In the genomic region with DNA sequence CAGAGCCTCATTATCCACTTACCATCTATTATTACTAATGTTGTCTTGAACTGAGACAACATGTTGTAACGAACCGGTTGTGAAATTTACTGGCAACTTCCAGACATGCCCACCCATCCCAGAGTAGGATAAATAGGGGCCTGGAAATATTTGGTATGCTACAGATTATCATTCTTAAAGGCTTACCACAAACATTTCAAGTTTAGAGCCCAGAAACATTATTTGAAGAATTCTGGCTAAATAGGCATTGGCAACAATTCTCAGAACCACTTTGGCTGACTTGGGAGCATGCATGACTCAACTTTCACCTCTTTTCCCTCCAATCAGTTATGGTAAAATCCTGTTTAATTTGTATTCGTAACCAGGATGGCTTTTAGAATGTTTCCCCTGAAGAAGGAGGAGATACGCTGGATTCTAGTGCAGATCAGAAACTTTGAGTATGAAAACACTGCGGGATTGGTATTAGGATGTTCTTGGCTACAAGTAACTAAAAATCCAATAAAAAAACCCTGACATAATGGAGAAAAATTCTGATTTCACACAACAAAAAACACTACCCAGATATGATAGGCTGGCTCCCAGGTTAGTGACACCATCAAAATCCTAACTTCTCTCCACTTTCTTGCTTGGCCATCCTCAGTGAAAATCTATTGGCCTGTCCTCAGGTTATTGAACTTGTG, we compare ENCODE assay signal across 1 cellular context.
TF ChIP-seq lines count a peak whose summit lies in the region.

No MANE protein-coding gene starts in this region.

TF ChIP-seq in GM23338, 12 proteins besides CTCF, POLR2A, EP300 and RAD21:
- no peak for TF ChIP-seq ZNF462 (CRISPR knock-in tag; IDR thresholded peaks at IDR 0.05)
- no peak for TF ChIP-seq NANOG (IDR thresholded peaks at IDR 0.05; ENCODE audit: borderline replicate concordance)
- TF ChIP-seq, protein P1, sequence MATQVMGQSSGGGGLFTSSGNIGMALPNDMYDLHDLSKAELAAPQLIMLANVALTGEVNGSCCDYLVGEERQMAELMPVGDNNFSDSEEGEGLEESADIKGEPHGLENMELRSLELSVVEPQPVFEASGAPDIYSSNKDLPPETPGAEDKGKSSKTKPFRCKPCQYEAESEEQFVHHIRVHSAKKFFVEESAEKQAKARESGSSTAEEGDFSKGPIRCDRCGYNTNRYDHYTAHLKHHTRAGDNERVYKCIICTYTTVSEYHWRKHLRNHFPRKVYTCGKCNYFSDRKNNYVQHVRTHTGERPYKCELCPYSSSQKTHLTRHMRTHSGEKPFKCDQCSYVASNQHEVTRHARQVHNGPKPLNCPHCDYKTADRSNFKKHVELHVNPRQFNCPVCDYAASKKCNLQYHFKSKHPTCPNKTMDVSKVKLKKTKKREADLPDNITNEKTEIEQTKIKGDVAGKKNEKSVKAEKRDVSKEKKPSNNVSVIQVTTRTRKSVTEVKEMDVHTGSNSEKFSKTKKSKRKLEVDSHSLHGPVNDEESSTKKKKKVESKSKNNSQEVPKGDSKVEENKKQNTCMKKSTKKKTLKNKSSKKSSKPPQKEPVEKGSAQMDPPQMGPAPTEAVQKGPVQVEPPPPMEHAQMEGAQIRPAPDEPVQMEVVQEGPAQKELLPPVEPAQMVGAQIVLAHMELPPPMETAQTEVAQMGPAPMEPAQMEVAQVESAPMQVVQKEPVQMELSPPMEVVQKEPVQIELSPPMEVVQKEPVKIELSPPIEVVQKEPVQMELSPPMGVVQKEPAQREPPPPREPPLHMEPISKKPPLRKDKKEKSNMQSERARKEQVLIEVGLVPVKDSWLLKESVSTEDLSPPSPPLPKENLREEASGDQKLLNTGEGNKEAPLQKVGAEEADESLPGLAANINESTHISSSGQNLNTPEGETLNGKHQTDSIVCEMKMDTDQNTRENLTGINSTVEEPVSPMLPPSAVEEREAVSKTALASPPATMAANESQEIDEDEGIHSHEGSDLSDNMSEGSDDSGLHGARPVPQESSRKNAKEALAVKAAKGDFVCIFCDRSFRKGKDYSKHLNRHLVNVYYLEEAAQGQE (IDR thresholded peaks at IDR 0.05; ENCODE audit: unreplicated experiment), result no peak
- TF ChIP-seq EZH2 (IDR thresholded peaks at IDR 0.05; ENCODE audit: low read depth, unreplicated experiment), result no peak
- no peak for TF ChIP-seq ETS1 (IDR thresholded peaks at IDR 0.05)
- TF ChIP-seq STAT1 (IDR thresholded peaks at IDR 0.05; ENCODE audit: unreplicated experiment), result no peak
- TF ChIP-seq POLR2AphosphoS5 (IDR thresholded peaks at IDR 0.05; ENCODE audit: low read depth), result no peak
- no peak for TF ChIP-seq JUNB (IDR thresholded peaks at IDR 0.05; ENCODE audit: unreplicated experiment)
- TF ChIP-seq ZNF331 (CRISPR knock-in tag; IDR thresholded peaks at IDR 0.05; ENCODE audit: low read depth), result no peak
- TF ChIP-seq EZH2phosphoT487 (IDR thresholded peaks at IDR 0.05; ENCODE audit: unreplicated experiment), result no peak
- no peak for TF ChIP-seq CREB1 (CRISPR knock-in tag; IDR thresholded peaks at IDR 0.05; ENCODE audit: low read depth)
TF ChIP-seq in GM23338: peak in this region for 0.
